In the genomic region with DNA sequence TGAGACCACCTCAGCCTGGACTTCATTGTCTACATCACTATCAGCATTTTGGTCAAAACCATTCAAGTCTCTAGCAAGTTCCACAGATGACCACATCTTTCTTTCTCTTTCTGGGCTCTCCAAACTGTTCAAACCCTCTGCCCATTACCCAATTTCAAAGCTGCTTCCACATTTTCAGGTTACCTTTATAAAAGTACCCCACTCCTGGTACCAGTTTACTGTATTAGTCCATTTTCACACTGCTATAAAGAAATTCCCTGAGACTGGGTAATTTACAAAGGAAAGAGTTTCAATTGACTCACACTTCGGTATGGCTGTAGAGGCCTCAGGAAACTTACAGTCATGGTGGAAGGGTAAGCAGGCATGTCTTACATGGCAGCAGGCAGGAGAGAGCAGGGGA, we compare ENCODE assay signal across 37 cellular contexts.
"Had no signal": no experiment of that assay in that cellular context is flagged by ENCODE, and none has a peak within 500 bp of the region (broad histone marks: within the 10 kb centered on the region; RNA-seq: fewer than 3 reads in every experiment).

No MANE protein-coding gene starts in this region.

- H3K27ac ChIP-seq: ascending aorta, cardiac muscle cell, VCaP had no signal

- H3K9me3 ChIP-seq: ascending aorta had no signal

- H3K27me3 ChIP-seq: ascending aorta, cardiac muscle cell had no signal

- H3K27ac Mint-ChIP-seq: activated B cell treated with CpG ODN at 0.5 μM for 24 hours; activated CD4-positive, alpha-beta memory T cell treated with anti-CD3 and anti-CD28 coated beads, Interleukin-2, amount 10 ng/mL, durations not matched to agents 7 days and 5 days; activated CD4-positive, alpha-beta T cell treated with anti-CD3 and anti-CD28 coated beads, Interleukin-2, amount 10 ng/mL, durations not matched to agents 24 days and 14 days; activated CD8-positive, alpha-beta memory T cell treated with anti-CD3 and anti-CD28 coated beads, Interleukin-2, amount 10 ng/mL, durations not matched to agents 7 days and 5 days; activated CD8-positive, alpha-beta T cell treated with anti-CD3 and anti-CD28 coated beads, Interleukin-2, amount 10 ng/mL, durations not matched to agents 7 days and 5 days; activated naive CD4-positive, alpha-beta T cell treated with anti-CD3 and anti-CD28 coated beads, Interleukin-2, amount 10 ng/mL, durations not matched to agents 7 days and 5 days; activated naive CD4-positive, alpha-beta T cell treated with anti-CD3 and anti-CD28 coated beads, Interleukin-2, amount 50 U/mL, for 24 hours; activated naive CD8-positive, alpha-beta T cell; activated naive CD8-positive, alpha-beta T cell treated with anti-CD3 and anti-CD28 coated beads, Interleukin-2, amount 10 ng/mL, durations not matched to agents 7 days and 5 days; activated naive CD8-positive, alpha-beta T cell treated with anti-CD3 and anti-CD28 coated beads, Interleukin-2, amount 50 U/mL, for 24 hours; activated T-cell treated with anti-CD3 and anti-CD28 coated beads, Interleukin-2, amount 50 U/mL, for 24 hours; activated T-helper 2 cell treated with anti-CD3 and anti-CD28 coated beads, Interferon-gamma antibody, Interleukin-2, Interleukin-4, amounts not matched to agents 10 μg/mL and 5 μg/mL and 100 μg/mL, durations not matched to agents 14 hours and 24 hours and 36 hours; T-helper 1 cell treated with Interleukin-12 subunit alpha and Interleukin-12 subunit beta and Interleukin-4 antibody, amounts not matched to agents 30 μg/mL and 1 μg/mL, for 36 hours; T-helper 2 cell treated with Interferon-gamma antibody and Interleukin-4, amounts not matched to agents 5 μg/mL and 100 μg/mL, for 36 hours had no signal

- DNase-seq: activated B cell treated with CpG ODN at 0.5 μM for 24 hours; activated CD4-positive, alpha-beta memory T cell treated with anti-CD3 and anti-CD28 coated beads, Interleukin-2, amount 10 ng/mL, durations not matched to agents 7 days and 5 days; activated CD4-positive, alpha-beta T cell treated with anti-CD3 and anti-CD28 coated beads for 4 hours; activated CD4-positive, alpha-beta T cell treated with anti-CD3 and anti-CD28 coated beads, Interleukin-2, amount 10 ng/mL, durations not matched to agents 24 days and 14 days; activated CD4-positive, alpha-beta T cell treated with anti-CD3 and anti-CD28 coated beads, Interleukin-2, amount 50 U/mL, for 48 hours; activated CD4-positive, CD25-positive, alpha-beta regulatory T cell treated with anti-CD3 and anti-CD28 coated beads, Interleukin-2, amount 50 U/mL, for 72 hours; activated CD8-positive, alpha-beta memory T cell treated with anti-CD3 and anti-CD28 coated beads for 24 hours; activated CD8-positive, alpha-beta memory T cell treated with anti-CD3 and anti-CD28 coated beads, Interleukin-2, amount 10 ng/mL, durations not matched to agents 7 days and 5 days; activated CD8-positive, alpha-beta memory T cell treated with anti-CD3 and anti-CD28 coated beads, Interleukin-2, amount 50 U/mL, for 48 hours; activated CD8-positive, alpha-beta T cell treated with anti-CD3 and anti-CD28 coated beads, Interleukin-2, amount 10 ng/mL, durations not matched to agents 7 days and 5 days; activated effector memory CD4-positive, alpha-beta T cell treated with Interleukin-2 at 50 U/mL for 16 hours; activated gamma-delta T cell; activated naive CD4-positive, alpha-beta T cell treated with anti-CD3 and anti-CD28 coated beads, Interleukin-2, amount 10 ng/mL, durations not matched to agents 7 days and 5 days; activated naive CD4-positive, alpha-beta T cell treated with Interleukin-2 at 50 U/mL for 16 hours; activated naive CD8-positive, alpha-beta T cell treated with anti-CD3 and anti-CD28 coated beads, Interleukin-2, amount 10 ng/mL, durations not matched to agents 7 days and 5 days; activated naive CD8-positive, alpha-beta T cell treated with anti-CD3 and anti-CD28 coated beads, Interleukin-2, amount 50 U/mL, for 24 hours; activated T-cell treated with anti-CD3 and anti-CD28 coated beads, Interleukin-2, amount 50 U/mL, for 24 hours; activated T-cell treated with anti-CD3 and anti-CD28 coated beads, Interleukin-2, amount 50 U/mL, for 48 hours; amygdala; anterior cingulate cortex; caudate nucleus; cerebellar nuclear complex; T-helper 1 cell; T-helper 2 cell; T-helper 9 cell had no signal

- FAIRE-seq: bronchial epithelial cell, TTC549 had no signal

- H3K27me3 Mint-ChIP-seq: activated B cell treated with CpG ODN at 0.5 μM for 24 hours; activated CD4-positive, alpha-beta memory T cell treated with anti-CD3 and anti-CD28 coated beads, Interleukin-2, amount 10 ng/mL, durations not matched to agents 7 days and 5 days; activated CD4-positive, alpha-beta T cell treated with anti-CD3 and anti-CD28 coated beads, Interleukin-2, amount 10 ng/mL, durations not matched to agents 24 days and 14 days; activated CD8-positive, alpha-beta memory T cell treated with anti-CD3 and anti-CD28 coated beads, Interleukin-2, amount 10 ng/mL, durations not matched to agents 7 days and 5 days; activated naive CD4-positive, alpha-beta T cell treated with anti-CD3 and anti-CD28 coated beads, Interleukin-2, amount 10 ng/mL, durations not matched to agents 7 days and 5 days; activated naive CD4-positive, alpha-beta T cell treated with anti-CD3 and anti-CD28 coated beads, Interleukin-2, amount 50 U/mL, for 24 hours; activated naive CD8-positive, alpha-beta T cell; activated naive CD8-positive, alpha-beta T cell treated with anti-CD3 and anti-CD28 coated beads, Interleukin-2, amount 10 ng/mL, durations not matched to agents 7 days and 5 days; activated naive CD8-positive, alpha-beta T cell treated with anti-CD3 and anti-CD28 coated beads, Interleukin-2, amount 50 U/mL, for 24 hours; activated T-cell treated with anti-CD3 and anti-CD28 coated beads, Interleukin-2, amount 50 U/mL, for 24 hours; brain; central memory CD8-positive, alpha-beta T cell had no signal

- H3K36me3 ChIP-seq: cardiac muscle cell had no signal

- H3K4me3 Mint-ChIP-seq: activated B cell treated with CpG ODN at 0.5 μM for 24 hours; activated CD4-positive, alpha-beta memory T cell treated with anti-CD3 and anti-CD28 coated beads, Interleukin-2, amount 10 ng/mL, durations not matched to agents 7 days and 5 days; activated CD4-positive, alpha-beta T cell treated with anti-CD3 and anti-CD28 coated beads, Interleukin-2, amount 10 ng/mL, durations not matched to agents 24 days and 14 days; activated CD8-positive, alpha-beta memory T cell treated with anti-CD3 and anti-CD28 coated beads, Interleukin-2, amount 10 ng/mL, durations not matched to agents 7 days and 5 days; activated CD8-positive, alpha-beta T cell treated with anti-CD3 and anti-CD28 coated beads, Interleukin-2, amount 10 ng/mL, durations not matched to agents 7 days and 5 days; activated naive CD4-positive, alpha-beta T cell treated with anti-CD3 and anti-CD28 coated beads, Interleukin-2, amount 10 ng/mL, durations not matched to agents 7 days and 5 days; activated naive CD4-positive, alpha-beta T cell treated with anti-CD3 and anti-CD28 coated beads, Interleukin-2, amount 50 U/mL, for 24 hours; activated naive CD8-positive, alpha-beta T cell; activated naive CD8-positive, alpha-beta T cell treated with anti-CD3 and anti-CD28 coated beads, Interleukin-2, amount 10 ng/mL, durations not matched to agents 7 days and 5 days; activated naive CD8-positive, alpha-beta T cell treated with anti-CD3 and anti-CD28 coated beads, Interleukin-2, amount 50 U/mL, for 24 hours; activated T-cell treated with anti-CD3 and anti-CD28 coated beads, Interleukin-2, amount 50 U/mL, for 24 hours; brain; central memory CD8-positive, alpha-beta T cell; T-helper 1 cell treated with Interleukin-12 subunit alpha and Interleukin-12 subunit beta and Interleukin-4 antibody, amounts not matched to agents 30 μg/mL and 1 μg/mL, for 36 hours; T-helper 2 cell treated with Interferon-gamma antibody and Interleukin-4, amounts not matched to agents 5 μg/mL and 100 μg/mL, for 36 hours had no signal

- H3K4me1 Mint-ChIP-seq: activated B cell treated with CpG ODN at 0.5 μM for 24 hours; activated CD4-positive, alpha-beta memory T cell treated with anti-CD3 and anti-CD28 coated beads, Interleukin-2, amount 10 ng/mL, durations not matched to agents 7 days and 5 days; activated CD4-positive, alpha-beta T cell treated with anti-CD3 and anti-CD28 coated beads, Interleukin-2, amount 10 ng/mL, durations not matched to agents 24 days and 14 days; activated CD8-positive, alpha-beta memory T cell treated with anti-CD3 and anti-CD28 coated beads, Interleukin-2, amount 10 ng/mL, durations not matched to agents 7 days and 5 days; activated naive CD4-positive, alpha-beta T cell treated with anti-CD3 and anti-CD28 coated beads, Interleukin-2, amount 10 ng/mL, durations not matched to agents 7 days and 5 days; activated naive CD4-positive, alpha-beta T cell treated with anti-CD3 and anti-CD28 coated beads, Interleukin-2, amount 50 U/mL, for 24 hours; activated naive CD8-positive, alpha-beta T cell treated with anti-CD3 and anti-CD28 coated beads, Interleukin-2, amount 10 ng/mL, durations not matched to agents 7 days and 5 days; activated naive CD8-positive, alpha-beta T cell treated with anti-CD3 and anti-CD28 coated beads, Interleukin-2, amount 50 U/mL, for 24 hours; central memory CD8-positive, alpha-beta T cell had no signal

- H3K4me3 ChIP-seq: ascending aorta, cardiac muscle cell had no signal

- H3K36me3 Mint-ChIP-seq: activated CD8-positive, alpha-beta memory T cell treated with anti-CD3 and anti-CD28 coated beads, Interleukin-2, amount 10 ng/mL, durations not matched to agents 7 days and 5 days; activated naive CD4-positive, alpha-beta T cell treated with anti-CD3 and anti-CD28 coated beads, Interleukin-2, amount 10 ng/mL, durations not matched to agents 7 days and 5 days; activated naive CD4-positive, alpha-beta T cell treated with anti-CD3 and anti-CD28 coated beads, Interleukin-2, amount 50 U/mL, for 24 hours; activated naive CD8-positive, alpha-beta T cell; activated naive CD8-positive, alpha-beta T cell treated with anti-CD3 and anti-CD28 coated beads, Interleukin-2, amount 10 ng/mL, durations not matched to agents 7 days and 5 days had no signal

- ATAC-seq: activated CD8-positive, alpha-beta memory T cell treated with anti-CD3 and anti-CD28 coated beads, Interleukin-2, amount 10 ng/mL, durations not matched to agents 7 days and 5 days; activated CD8-positive, alpha-beta T cell treated with anti-CD3 and anti-CD28 coated beads, Interleukin-2, amount 10 ng/mL, durations not matched to agents 7 days and 5 days; activated naive CD8-positive, alpha-beta T cell treated with anti-CD3 and anti-CD28 coated beads, Interleukin-2, amount 50 U/mL, for 24 hours had no signal
